Comparison of ENCODE assay signal across 9 cellular contexts in genomic region chr2:188787002-188787660, GRCh38.
DNase-seq lines count a peak whose midpoint lies in the region; ATAC-seq and TF ChIP-seq lines count a peak whose summit lies in the region.
"Had no signal": no experiment of that assay in that cellular context is flagged by ENCODE, and none has a peak within 500 bp of the region (broad histone marks: within the 10 kb centered on the region; RNA-seq: fewer than 3 reads in every experiment).

No MANE protein-coding gene starts in this region.

- peak overlapping the region; percentile 65 for H3K4me2 ChIP-seq in HCT116 (ENCODE audit: low read length)
- peak overlapping the region; percentile 5 for H3K4me2 ChIP-seq in mammary epithelial cell (ENCODE audit: insufficient read depth, low read depth, low read length)

- WGBS in mammary epithelial cell (ENCODE audit: low coverage, missing lambda C conversion rate), result 34% methylated on average over 6 of the region's 6 CpGs

- TF ChIP-seq POLR2A in HCT116 (IDR thresholded peaks at IDR 0.05; ENCODE audit: borderline replicate concordance, extremely low read depth, insufficient read depth, insufficient read length), result no peak

- POLR2A ChIA-PET in HCT116 (lab: Charles Lee), result no interaction called here

- no peak for TF ChIP-seq RAD21 in HCT116 (IDR thresholded peaks at IDR 0.05; ENCODE audit: low read depth)

- no peaks in the 10 kb centered on the region for H3K9me2 ChIP-seq in HCT116 (ENCODE audit: insufficient read depth)

- CTCF ChIA-PET in HCT116 (lab: Charles Lee), result interaction anchor here (1.0 kb wide), 1 partner anchor 191 kb away, joined by 3 read pairs; no protein-coding TSS in a partner anchor
- CTCF ChIA-PET in mammary epithelial cell (lab: Charles Lee; ENCODE audit: low non-redundant PET), result no interaction called here

- intact Hi-C loops in HCT116 (cut with micrococcal nuclease), result loop anchor here (10.0 kb wide), 1 partner anchor 262 kb away; no protein-coding TSS in a partner anchor
- intact Hi-C loops in mammary epithelial cell (cut with micrococcal nuclease), result no loop called here
- intact Hi-C loops in left colon (cut with DNase I, micrococcal nuclease), result loop anchor here in 1 of 2 donors (5.0 kb wide), 1 partner anchor 180 kb away; no protein-coding TSS in a partner anchor

- H3K79me2 ChIP-seq in HCT116 (ENCODE audit: insufficient read depth, low read length) (no peaks in the 10 kb centered on the region), mammary epithelial cell (ENCODE audit: insufficient read depth, low read length) (no peaks in the 10 kb centered on the region)

- in situ Hi-C loops in mammary epithelial cell (cut with MboI; ENCODE audit: low sequenced_read_pairs in 2 of 2), result no loop called here

- no peak overlapping the region for H3K27ac ChIP-seq in HCT116 (ENCODE audit: low read depth, low read length)
- H3K27ac ChIP-seq in mammary epithelial cell (ENCODE audit: insufficient read depth, low read depth, low read length), result no peak overlapping the region

- RAD21 ChIA-PET in HCT116 (lab: Charles Lee; ENCODE audit: low non-redundant PET in 1 of 2, low total read pairs in 2 of 2, uncharacterized antibody in 2 of 2, unreplicated experiment in 2 of 2), result interaction anchor here in 1 of 2 experiments (1.2 kb wide), 1 partner anchor 10 kb away, joined by 4 read pairs; no protein-coding TSS in a partner anchor

- dilution Hi-C loops in mammary epithelial cell (cut with HindIII; ENCODE audit: low sequenced_read_pairs), result no loop called here

- DNase-seq in HCT116 (ENCODE audit: low read depth, low spot score), result peak; percentile 22
- DNase-seq in mammary epithelial cell, result peak; percentile 39
- no peak for DNase-seq in left colon
- DNase-seq in stromal cell of bone marrow (ENCODE audit: low read depth), result peak; percentile 84
- DNase-seq in AG08396 (ENCODE audit: low spot score), result no peak
- DNase-seq in epidermal melanocyte (ENCODE audit: insufficient read length, low spot score), result no peak
- DNase-seq: activated gamma-delta T cell had no signal

- H2AFZ ChIP-seq in HCT116 (ENCODE audit: low read depth, low read length, poor library complexity, severe bottlenecking) (peak overlapping the region; percentile 97), mammary epithelial cell (ENCODE audit: low read depth, low read length) (peak overlapping the region; percentile 22)

- no peaks in the 10 kb centered on the region for H3K36me3 ChIP-seq in HCT116 (ENCODE audit: control insufficient read depth in 1 of 2, insufficient read depth in 2 of 2, low read length in 2 of 2)
- no peaks in the 10 kb centered on the region for H3K36me3 ChIP-seq in mammary epithelial cell (ENCODE audit: insufficient read depth, low read length)

- H4K20me1 ChIP-seq in HCT116 (ENCODE audit: insufficient read depth) (no peaks in the 10 kb centered on the region), mammary epithelial cell (ENCODE audit: insufficient read depth, low read length) (no peaks in the 10 kb centered on the region)

- H3K9me3 ChIP-seq in HCT116 (ENCODE audit: control insufficient read depth in 1 of 2, insufficient read depth in 1 of 2, low read depth in 1 of 2, low read length in 2 of 2), result no peaks in the 10 kb centered on the region
- no peaks in the 10 kb centered on the region for H3K9me3 ChIP-seq in mammary epithelial cell (replicated peaks; ENCODE audit: insufficient read depth, low read length)

- H3K4me3 ChIP-seq in HCT116 (replicated peaks in 1 of 2; ENCODE audit: low read depth in 1 of 2, low read length in 2 of 2) (peak overlapping the region in 1 of 2 experiments; percentile 23; a peak in 2 of 4 replicates), mammary epithelial cell (replicated peaks in 1 of 3; ENCODE audit: insufficient read depth in 1 of 3, low read depth in 2 of 3, low read length in 3 of 3) (no peak overlapping the region)

- TF ChIP-seq CTCF in HCT116 (IDR thresholded peaks at IDR 0.05 in 2 of 3, conservative IDR thresholded peaks at IDR 0.05 in 1 of 3; ENCODE audit: borderline replicate concordance in 1 of 3, insufficient read depth in 1 of 3, low read depth in 2 of 3, low read length in 2 of 3) (no peak), mammary epithelial cell (conservative IDR thresholded peaks at IDR 0.05 in 1 of 2, IDR thresholded peaks at IDR 0.05 in 1 of 2; ENCODE audit: extremely low read depth in 1 of 2, insufficient read depth in 1 of 2, low read depth in 1 of 2, low read length in 2 of 2) (no peak)

- H3K9ac ChIP-seq in HCT116 (ENCODE audit: low read length), result peak overlapping the region; percentile 19; the same call in 1 of the 2 replicates
- no peak overlapping the region for H3K9ac ChIP-seq in mammary epithelial cell (ENCODE audit: insufficient read depth, low read length)

- H3K27me3 ChIP-seq in HCT116 (ENCODE audit: insufficient read depth, low read length) (no peaks in the 10 kb centered on the region), mammary epithelial cell (ENCODE audit: insufficient read depth, low read length) (no peaks in the 10 kb centered on the region)

- peak; percentile 49; the same call in 1 of the 2 replicates for ATAC-seq in HCT116
- ATAC-seq in left colon, result peak; percentile 26
- no peak for ATAC-seq in GM21786 (IDR thresholded peaks at IDR 0.05; ENCODE audit: unreplicated experiment)
- ATAC-seq in HG02852 (IDR thresholded peaks at IDR 0.05; ENCODE audit: unreplicated experiment), result no peak

- BruUV-seq in HCT116 (replicated peaks; lab: Mats Ljungman, UMichigan) (no TSS peak), mammary epithelial cell (replicated peaks; lab: Mats Ljungman, UMichigan) (no TSS peak)

- H3K4me1 ChIP-seq in HCT116 (ENCODE audit: control insufficient read depth in 1 of 2, insufficient read depth in 2 of 2, low read length in 2 of 2) (peaks cover 17 to 33% of the 10 kb centered on the region in 2 experiments), mammary epithelial cell (ENCODE audit: insufficient read depth, low read length) (peaks cover 16% of the 10 kb centered on the region)

TF ChIP-seq in HCT116, 20 proteins besides CTCF, POLR2A, EP300 and RAD21:
- 0 out of 2 replicates have a peak, but pooled peaks have one; percentile 1 for TF ChIP-seq FOSL1 (IDR thresholded peaks at IDR 0.05; ENCODE audit: low read depth)
- TF ChIP-seq EZH2phosphoT487 (IDR thresholded peaks at IDR 0.05; ENCODE audit: borderline replicate concordance), result no peak
- TF ChIP-seq, protein P1, sequence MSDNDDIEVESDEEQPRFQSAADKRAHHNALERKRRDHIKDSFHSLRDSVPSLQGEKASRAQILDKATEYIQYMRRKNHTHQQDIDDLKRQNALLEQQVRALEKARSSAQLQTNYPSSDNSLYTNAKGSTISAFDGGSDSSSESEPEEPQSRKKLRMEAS (IDR thresholded peaks at IDR 0.05), result 0 out of 2 replicates have a peak, but pooled peaks have one; percentile 9
TF ChIP-seq in HCT116: peak in this region for 2.

Comparison
In these comparisons a context has a peak if more than half of its experiments do, and no peak if none do; other contexts are left out.
1. ATAC-seq: peak in HCT116 (single experiment) and left colon (single experiment); none in GM21786 (single experiment) and HG02852 (single experiment).
2. DNase-seq: peak in HCT116 (single experiment), mammary epithelial cell (single experiment) and stromal cell of bone marrow (single experiment); none in left colon (0 of 2), AG08396 (single experiment) and epidermal melanocyte (single experiment).